Comparison of ENCODE assay signal across 8 cellular contexts in genomic region chr11:71787824-71788454, GRCh38. TPM values are rescaled to one million over a fixed set of nuclear protein-coding genes. Genes with fewer than 3 reads are reported as not detected.
DNase-seq lines count a peak whose midpoint lies in the region; ATAC-seq and TF ChIP-seq lines count a peak whose summit lies in the region.
"Not testable (repeated sequence)": the region's sequence is repeated elsewhere in the genome, so short reads cannot be mapped to it uniquely, and the experiment has no call there.

No MANE protein-coding gene starts in this region.

- not testable (repeated sequence) for H3K27me3 ChIP-seq in HUES64 (ENCODE audit: insufficient read depth, low read length); breast epithelium; naive thymus-derived CD4-positive, alpha-beta T cell (ENCODE audit: control insufficient read depth in 2 of 2, insufficient read depth in 2 of 2, low read length in 2 of 2)

- H3K4me1 Mint-ChIP-seq in CD14-positive monocyte = peaks cover 15% of the 10 kb centered on the region
- peaks cover 2 to 24% (median 12%) of the 10 kb centered on the region in 7 donors for H3K4me1 Mint-ChIP-seq in naive thymus-derived CD4-positive, alpha-beta T cell
- H3K4me1 Mint-ChIP-seq in stimulated activated memory B cell treated with anti-CD40 and anti-IgM and Interleukin-4, amounts not matched to agents 10 μg/mL and 1 μg/mL and 100 μg/mL, for 72 hours = peaks cover 39% of the 10 kb centered on the region

- peak overlapping the region; percentile 60 to 99 (median 75) for H3K27ac Mint-ChIP-seq in CD14-positive monocyte
- H3K27ac Mint-ChIP-seq in naive thymus-derived CD4-positive, alpha-beta T cell = peak overlapping the region; percentile 77 to 99 (median 91)
- H3K27ac Mint-ChIP-seq in stimulated activated memory B cell treated with anti-CD40 and anti-IgM and Interleukin-4, amounts not matched to agents 10 μg/mL and 1 μg/mL and 100 μg/mL, for 72 hours = peak overlapping the region; percentile 88

- not testable (repeated sequence) for TF ChIP-seq POLR2A in breast epithelium (IDR thresholded peaks at IDR 0.05)

- H3K27ac ChIP-seq in HUES64 (ENCODE audit: low read depth, low read length) (peak overlapping the region; percentile 80), breast epithelium (peak overlapping the region; percentile 89 to 95)
- H3K27ac ChIP-seq in naive thymus-derived CD4-positive, alpha-beta T cell (ENCODE audit: low read depth, low read length) = peak overlapping the region; percentile 93

- not testable (repeated sequence) for TF ChIP-seq CTCF in CD14-positive monocyte (IDR thresholded peaks at IDR 0.05); breast epithelium (IDR thresholded peaks at IDR 0.05)

- intact Hi-C loops in CD14-positive monocyte (cut with micrococcal nuclease); breast epithelium (cut with DNase I; ENCODE audit: low total_unique reads); head of caudate nucleus (cut with DNase I): not testable (repeated sequence)
- intact Hi-C loops in naive thymus-derived CD4-positive, alpha-beta T cell (cut with micrococcal nuclease) = loop anchor here (1.0 to 5.0 kb wide), 12 partner anchors 25 to 1354 kb away; partner anchors contain the start of genes NADSYN1 (in 2 of the 2), XNDC1N (in 2 of the 2), ANAPC15 (in 1 of the 2) and CLPB (in 1 of the 2)

- H3K4me3 ChIP-seq in HUES64 (ENCODE audit: low read length) = peak overlapping the region; percentile 78
- peak overlapping the region; percentile 57 to 86 (median 76) for H3K4me3 ChIP-seq in breast epithelium
- H3K4me3 ChIP-seq in naive thymus-derived CD4-positive, alpha-beta T cell (ENCODE audit: low read length) = peak overlapping the region; percentile 86

- CTCF ChIA-PET in naive thymus-derived CD4-positive, alpha-beta T cell (lab: Charles Lee) = not testable (repeated sequence)

- not testable (repeated sequence) for H3K36me3 ChIP-seq in HUES64 (ENCODE audit: insufficient read depth, low read length); breast epithelium; naive thymus-derived CD4-positive, alpha-beta T cell (ENCODE audit: control insufficient read depth in 2 of 3, insufficient read depth in 3 of 3, low read length in 3 of 3)

- not testable (repeated sequence) for DNase-seq in CD14-positive monocyte (ENCODE audit: low spot score); breast epithelium (ENCODE audit: low spot score in 2 of 2)
- DNase-seq in OCI-M1 (lab: John Stamatoyannopoulos, UW) (peak; percentile 87), head of caudate nucleus (peak in 38 of 42 donors; percentile 13 to 77 (median 48))
- peak; percentile 26 to 37 for DNase-seq in activated CD4-positive, alpha-beta T cell treated with anti-CD3 and anti-CD28 coated beads, Interleukin-2, amount 50 U/mL, for 48 hours
- peak in 5 of 9 donors; percentile 20 to 36 (median 27) for DNase-seq in naive thymus-derived CD4-positive, alpha-beta T cell

- not testable (repeated sequence) for H3K36me3 Mint-ChIP-seq in CD14-positive monocyte; naive thymus-derived CD4-positive, alpha-beta T cell
- H3K36me3 Mint-ChIP-seq in stimulated activated memory B cell treated with anti-CD40 and anti-IgM and Interleukin-4, amounts not matched to agents 10 μg/mL and 1 μg/mL and 100 μg/mL, for 72 hours = peaks cover 10% of the 10 kb centered on the region

- not testable (repeated sequence) for ATAC-seq in naive thymus-derived CD4-positive, alpha-beta T cell; stimulated activated memory B cell treated with anti-CD40 and anti-IgM and Interleukin-4, amounts not matched to agents 10 μg/mL and 1 μg/mL and 100 μg/mL, for 72 hours

- H3K4me1 ChIP-seq in HUES64 (ENCODE audit: insufficient read depth, low read length); breast epithelium; naive thymus-derived CD4-positive, alpha-beta T cell (ENCODE audit: control insufficient read depth in 2 of 2, insufficient read depth in 2 of 2, low read length in 2 of 2): not testable (repeated sequence)

- H3K9ac ChIP-seq in HUES64 (ENCODE audit: low read depth, low read length) = peak overlapping the region; percentile 83

- POLR2A ChIA-PET in naive thymus-derived CD4-positive, alpha-beta T cell (lab: Charles Lee) = not testable (repeated sequence)

- H3K27me3 Mint-ChIP-seq in CD14-positive monocyte (ENCODE audit: low read depth in 3 of 3) = peaks cover 2 to 12% (median 11%) of the 10 kb centered on the region in 3 donors
- not testable (repeated sequence) for H3K27me3 Mint-ChIP-seq in naive thymus-derived CD4-positive, alpha-beta T cell; stimulated activated memory B cell treated with anti-CD40 and anti-IgM and Interleukin-4, amounts not matched to agents 10 μg/mL and 1 μg/mL and 100 μg/mL, for 72 hours

- under 1% methylated on average over 18 of the region's 19 CpGs for WGBS in HUES64

- not testable (repeated sequence) for H3K9me3 ChIP-seq in HUES64 (ENCODE audit: insufficient read depth, low read depth, low read length); breast epithelium; naive thymus-derived CD4-positive, alpha-beta T cell (ENCODE audit: control insufficient read depth in 2 of 3, low read length in 3 of 3)

- H3K4me3 Mint-ChIP-seq in CD14-positive monocyte = peak overlapping the region; percentile 80 to 97
- H3K4me3 Mint-ChIP-seq in naive thymus-derived CD4-positive, alpha-beta T cell = peak overlapping the region; percentile 91 to 100 (median 98)
- peak overlapping the region; percentile 88 for H3K4me3 Mint-ChIP-seq in stimulated activated memory B cell treated with anti-CD40 and anti-IgM and Interleukin-4, amounts not matched to agents 10 μg/mL and 1 μg/mL and 100 μg/mL, for 72 hours

- not testable (repeated sequence) for H3K9me3 Mint-ChIP-seq in CD14-positive monocyte; naive thymus-derived CD4-positive, alpha-beta T cell; stimulated activated memory B cell treated with anti-CD40 and anti-IgM and Interleukin-4, amounts not matched to agents 10 μg/mL and 1 μg/mL and 100 μg/mL, for 72 hours

RNA-seq across cellular contexts. Expression of gene DEFB108B, which starts 45.1 kb away (rescaled TPM):
- polyA plus RNA-seq in CD14-positive monocyte = not detected
- not detected for polyA plus RNA-seq in HUES64 (2013, experiment 1 of 2)
- not detected for polyA plus RNA-seq in HUES64 (2013, experiment 2 of 2)
- total RNA-seq in breast epithelium = not detected
- total RNA-seq in naive thymus-derived CD4-positive, alpha-beta T cell = not detected
- polyA plus RNA-seq in naive thymus-derived CD4-positive, alpha-beta T cell = not detected
